Comparison of ENCODE assay signal across 23 cellular contexts in the genomic region with DNA sequence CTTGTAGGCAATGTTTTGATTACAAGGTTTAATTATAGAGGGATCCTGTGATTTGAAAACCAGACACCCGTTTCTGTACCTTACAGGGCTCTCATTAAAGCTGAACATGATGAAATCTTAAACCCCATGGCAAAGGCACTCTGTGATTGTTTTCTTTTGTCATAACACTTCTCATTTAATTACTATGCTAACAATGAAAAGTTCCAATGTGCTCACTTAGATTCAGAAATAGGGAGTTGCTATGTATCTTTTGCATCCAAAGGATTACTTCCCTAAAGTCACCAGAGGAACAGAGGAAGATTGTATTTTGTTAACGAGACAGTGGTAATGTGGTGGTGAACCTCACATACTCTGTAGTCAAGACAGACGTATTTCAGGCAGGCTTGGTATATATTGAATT.
DNase-seq lines count a peak whose midpoint lies in the region; ATAC-seq and TF ChIP-seq lines count a peak whose summit lies in the region.
"Had no signal": no experiment of that assay in that cellular context is flagged by ENCODE, and none has a peak within 500 bp of the region (broad histone marks: within the 10 kb centered on the region; RNA-seq: fewer than 3 reads in every experiment).

No MANE protein-coding gene starts in this region.

- TF ChIP-seq POLR2A in stomach (IDR thresholded peaks at IDR 0.05), result no peak

- H3K4me3 ChIP-seq in LNCaP clone FGC (ENCODE audit: low read depth, low read length) (no peak overlapping the region), astrocyte of the spinal cord (ENCODE audit: low read depth, low read length) (no peak overlapping the region), stomach (no peak overlapping the region)
- H3K4me3 ChIP-seq: body of pancreas, heart left ventricle had no signal

- ATAC-seq in HG03520 (IDR thresholded peaks at IDR 0.05; ENCODE audit: unreplicated experiment), result no peak
- ATAC-seq: activated T-cell treated with anti-CD3 and anti-CD28 coated beads, Interleukin-2, amount 50 U/mL, for 4 hours; body of pancreas; heart left ventricle; Panc1; WTC11 had no signal

- TF ChIP-seq EP300 in stomach (IDR thresholded peaks at IDR 0.05), result no peak

- H3K4me1 ChIP-seq in stomach, result no peaks in the 10 kb centered on the region
- H3K4me1 ChIP-seq: body of pancreas had no signal

- H3K9me3 ChIP-seq in stomach, result no peaks in the 10 kb centered on the region
- H3K9me3 ChIP-seq: body of pancreas, heart left ventricle, neutrophil had no signal

- no peak overlapping the region for H3K27ac ChIP-seq in stomach
- H3K27ac ChIP-seq: body of pancreas, heart left ventricle, neutrophil had no signal

- no peak for TF ChIP-seq CTCF in LNCaP clone FGC (IDR thresholded peaks at IDR 0.05; ENCODE audit: control insufficient read depth, extremely low read depth, insufficient read depth)
- TF ChIP-seq CTCF in astrocyte of the spinal cord (IDR thresholded peaks at IDR 0.05; ENCODE audit: low read depth, low read length), result no peak
- no peak for TF ChIP-seq CTCF in stomach (IDR thresholded peaks at IDR 0.05)

- H3K36me3 ChIP-seq in stomach, result no peaks in the 10 kb centered on the region
- H3K36me3 ChIP-seq: heart left ventricle, neutrophil had no signal

- DNase-seq in EH (ENCODE audit: low read depth) (peak; percentile 66), LNCaP clone FGC (ENCODE audit: low read depth) (peak; percentile 35), astrocyte of the spinal cord (ENCODE audit: low read depth, low spot score) (peak; percentile 20), renal cortical epithelial cell (ENCODE audit: low read depth) (peak; percentile 18), stomach (no peak), D341Med (ENCODE audit: low spot score) (no peak)
- DNase-seq: activated CD4-positive, alpha-beta T cell treated with anti-CD3 and anti-CD28 coated beads, Interleukin-2, amount 10 ng/mL, durations not matched to agents 7 days and 5 days; activated gamma-delta T cell treated with Interleukin-2 at 50 U/mL for 16 hours; activated T-cell treated with anti-CD3 and anti-CD28 coated beads, Interleukin-2, amount 50 U/mL, for 4 hours; body of pancreas; CD4-positive, alpha-beta T cell; heart left ventricle; kidney; naive B cell; NCI-H1105; NCI-H2171 treated with DMSO at 0.1 percent for 48 hours; NCI-H524; SIG-M5; stimulated activated CD4-positive, alpha-beta T cell treated with anti-CD3 and anti-CD28 coated beads, Interleukin-2, amount 100 ng/mL, for 24 hours had no signal

- intact Hi-C loops in stomach (cut with DNase I; ENCODE audit: low total_unique reads), result no loop called here

- in situ Hi-C loops in astrocyte of the spinal cord (cut with HindIII; ENCODE audit: low sequenced_read_pairs), result no loop called here

- WGBS in stomach, 5 donors, result 59 to 72% (median 67%) methylated on average over 3 of the region's 3 CpGs

- no peaks in the 10 kb centered on the region for H3K27me3 ChIP-seq in stomach
- H3K27me3 ChIP-seq: body of pancreas, heart left ventricle, neutrophil had no signal

Comparison
In these comparisons a context has a peak if more than half of its experiments do, and no peak if none do; other contexts are left out.
1. DNase-seq: peak in EH (single experiment), LNCaP clone FGC (single experiment), astrocyte of the spinal cord (single experiment) and renal cortical epithelial cell (single experiment); none in stomach (single experiment) and D341Med (single experiment).